Comparison of ENCODE assay signal across 8 cellular contexts in the genomic region with DNA sequence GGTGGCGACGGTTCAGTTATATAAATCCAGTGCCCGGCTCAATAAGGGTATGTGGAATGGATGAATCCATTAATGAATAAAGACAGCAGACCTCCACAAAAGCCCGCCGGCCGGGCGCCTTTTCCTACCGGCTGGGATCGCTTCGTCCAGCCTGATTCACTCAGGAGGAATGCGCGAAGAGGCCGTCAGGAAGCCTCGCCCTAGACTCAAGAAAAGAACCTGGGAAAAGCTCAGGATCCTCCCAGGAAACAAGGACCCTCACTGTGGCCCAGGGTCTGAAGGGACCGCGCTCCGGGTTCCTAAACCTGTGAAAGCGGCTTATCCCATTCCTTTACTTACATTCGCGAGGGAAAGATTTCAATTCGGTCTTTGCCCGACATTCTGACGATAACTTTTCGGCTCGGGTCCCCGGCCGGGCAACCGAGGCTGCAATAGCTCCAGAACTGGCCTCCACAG. TPM values are rescaled to one million over a fixed set of nuclear protein-coding genes. Genes with fewer than 3 reads are reported as not detected.
A peak's percentile ranks its signal among the peaks of the same experiment; 100 is the strongest.
DNase-seq lines count a peak whose midpoint lies in the region; ATAC-seq and TF ChIP-seq lines count a peak whose summit lies in the region.

No MANE protein-coding gene starts in this region.

- no peak for TF ChIP-seq POLR2A in tibial nerve (IDR thresholded peaks at IDR 0.05)

- H3K4me1 ChIP-seq in tibial nerve: peaks cover 3 to 65% (median 33%) of the 10 kb centered on the region in 4 donors

- TF ChIP-seq CTCF in brain microvascular endothelial cell (IDR thresholded peaks at IDR 0.05; ENCODE audit: low read depth, low read length, missing control alignments) (no peak), tibial nerve (IDR thresholded peaks at IDR 0.05) (no peak)

- H3K27ac ChIP-seq in KOPT-K1 (ENCODE audit: low read depth, low read length, poor library complexity, severe bottlenecking): peak overlapping the region; percentile 94
- peak overlapping the region; percentile 98 for H3K27ac ChIP-seq in brain microvascular endothelial cell
- peak overlapping the region; percentile 18 to 98 (median 86) for H3K27ac ChIP-seq in tibial nerve

- H3K27me3 ChIP-seq in brain microvascular endothelial cell (replicated peaks) (no peaks in the 10 kb centered on the region), tibial nerve (no peaks in the 10 kb centered on the region)

- TF ChIP-seq EP300 in tibial nerve (IDR thresholded peaks at IDR 0.05): no peak

- H3K4me3 ChIP-seq in brain microvascular endothelial cell (ENCODE audit: low read depth, low read length) (peak overlapping the region; percentile 93), tibial nerve (peak overlapping the region; percentile 63 to 92 (median 77))

- H3K36me3 ChIP-seq in KOPT-K1 (ENCODE audit: insufficient read depth, low read length) (peaks cover 21% of the 10 kb centered on the region), brain microvascular endothelial cell (replicated peaks) (peaks cover 2% of the 10 kb centered on the region), tibial nerve (no peaks in the 10 kb centered on the region)

- H3K9me3 ChIP-seq in KOPT-K1 (ENCODE audit: insufficient read depth, low read length, poor library complexity, severe bottlenecking): no peaks in the 10 kb centered on the region
- no peaks in the 10 kb centered on the region for H3K9me3 ChIP-seq in tibial nerve

- WGBS in tibial nerve, 2 donors: 1 to 2% methylated on average over 21 to 28 of the region's 28 CpGs

- peak; percentile 2 for ATAC-seq in GM18870 (IDR thresholded peaks at IDR 0.05; ENCODE audit: unreplicated experiment)
- ATAC-seq in GM21447 (IDR thresholded peaks at IDR 0.05; ENCODE audit: unreplicated experiment): no peak

- DNase-seq in brain microvascular endothelial cell: peak; percentile 45
- DNase-seq in kidney tubule cell (ENCODE audit: low spot score): peak; percentile 78
- no peak for DNase-seq in tibial nerve (ENCODE audit: low spot score in 2 of 2)
- no peak for DNase-seq in NCI-H2171 treated with DMSO at 0.1 percent for 48 hours (lab: John Stamatoyannopoulos, UW)
- DNase-seq in NCI-H1417 (lab: John Stamatoyannopoulos, UW): no peak

- in situ Hi-C loops in brain microvascular endothelial cell (cut with HindIII; ENCODE audit: low pct_ligation_motif_present, low sequenced_read_pairs): no loop called here

RNA-seq across cellular contexts. Expression of a gene that starts 0.3 kb away (rescaled TPM):
- total RNA-seq in tibial nerve: 10 to 100 TPM; 49.6 to 91.5 (median 57.6) TPM

RNA-seq across cellular contexts. Expression of a gene that starts 0.8 kb away (rescaled TPM):
- total RNA-seq in tibial nerve: 10 to 100 TPM; 34.8 to 71.9 (median 61.3) TPM

RNA-seq across cellular contexts. Expression of a gene that starts 52.6 kb away (rescaled TPM):
- 1 to 10 TPM in 1 of 4 donors, under 1 TPM in 1, not detected in 2; 0.39 to 1.2 TPM for total RNA-seq in tibial nerve

Comparison
In these comparisons a context has a peak if more than half of its experiments do, and no peak if none do; other contexts are left out.
1. DNase-seq: peak in brain microvascular endothelial cell (single experiment) and kidney tubule cell (single experiment); none in tibial nerve (0 of 2), NCI-H2171 treated with DMSO at 0.1 percent for 48 hours (single experiment) and NCI-H1417 (0 of 3).
2. Peak in every context shown above with its lines, with median percentiles within 50 percentile points of each other: H3K27ac ChIP-seq.